Comparison of ENCODE assay signal across 24 cellular contexts in genomic region chrX:68801737-68802290, GRCh38.
"Had no signal": no experiment of that assay in that cellular context is flagged by ENCODE, and none has a peak within 500 bp of the region (broad histone marks: within the 10 kb centered on the region; RNA-seq: fewer than 3 reads in every experiment).

No MANE protein-coding gene starts in this region.

- H3K79me2 ChIP-seq: hepatocyte had no signal

- H3K4me1 Mint-ChIP-seq: immature natural killer cell had no signal

- DNase-seq: dermis blood vessel endothelial cell; dorsolateral prefrontal cortex; effector CD4-positive, alpha-beta T cell; effector memory CD4-positive, alpha-beta T cell; foreskin keratinocyte; heart left ventricle; hypothalamus; immature natural killer cell; islet precursor cell; kidney; left colon; left lung; left ventricle myocardium superior; lower lobe of right lung; mesenchymal stem cell; midbrain had no signal

- H3K36me3 Mint-ChIP-seq: immature natural killer cell had no signal

- H3K27me3 ChIP-seq: esophagus muscularis mucosa, foreskin keratinocyte, gastroesophageal sphincter, hepatocyte had no signal

- ATAC-seq: foreskin keratinocyte, gastroesophageal sphincter, heart left ventricle, left colon, left lung, left ventricle myocardium superior, lower lobe of right lung had no signal

- H3K36me3 ChIP-seq: esophagus muscularis mucosa, gastroesophageal sphincter, heart left ventricle, left lung, lower lobe of right lung had no signal

- H3K4me3 Mint-ChIP-seq: immature natural killer cell had no signal

- FAIRE-seq: colon, endometrium, endothelial cell of umbilical vein, frontal cortex, kidney had no signal

- H3K4me2 ChIP-seq: hepatocyte had no signal

- H2AFZ ChIP-seq: hepatocyte had no signal

- H3K27ac Mint-ChIP-seq: immature natural killer cell had no signal

- H3K9me3 ChIP-seq: gastroesophageal sphincter, lower lobe of right lung had no signal

- H3K4me1 ChIP-seq: esophagus muscularis mucosa, foreskin keratinocyte, gastroesophageal sphincter, heart left ventricle, left lung, lower lobe of right lung had no signal

- H3K4me3 ChIP-seq: coronary artery, dorsolateral prefrontal cortex, esophagus muscularis mucosa, gastroesophageal sphincter, heart left ventricle, hepatocyte, left lung, lower lobe of right lung had no signal

- H3K27ac ChIP-seq: coronary artery, dorsolateral prefrontal cortex, esophagus muscularis mucosa, foreskin keratinocyte, gastroesophageal sphincter, heart left ventricle, hepatocyte, left lung, lower lobe of right lung had no signal
